Comparison of ENCODE assay signal across 23 cellular contexts in the genomic region with DNA sequence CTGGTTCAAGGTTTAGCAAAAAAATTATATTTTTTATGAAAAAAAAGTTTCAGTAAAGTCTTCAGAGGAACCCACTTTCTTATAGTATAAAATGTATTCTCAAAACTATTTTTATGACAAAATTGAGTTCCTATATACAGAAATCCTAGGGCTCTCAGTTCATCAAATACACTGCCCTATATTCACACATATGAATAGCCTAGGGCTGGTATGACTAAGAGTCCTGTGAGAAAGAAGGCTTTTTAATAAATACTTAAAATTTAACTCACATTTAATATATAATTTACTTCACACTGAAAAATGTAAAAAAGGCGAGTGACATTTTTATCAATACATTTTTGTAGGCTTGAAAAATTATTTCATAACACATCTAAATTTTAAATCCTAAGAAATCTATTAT.
"Had no signal": no experiment of that assay in that cellular context is flagged by ENCODE, and none has a peak within 500 bp of the region (broad histone marks: within the 10 kb centered on the region; RNA-seq: fewer than 3 reads in every experiment).

No MANE protein-coding gene starts in this region.

- H3K4me1 ChIP-seq: suprapubic skin, upper lobe of right lung had no signal

- FAIRE-seq: urothelium cell line had no signal

- H3K9me3 ChIP-seq: left ventricle myocardium inferior, neutrophil, spleen, suprapubic skin, thoracic aorta, tibial artery, upper lobe of right lung had no signal

- DNase-seq: islet precursor cell; left ventricle myocardium inferior; mesendoderm; naive B cell; natural killer cell; nephron progenitor cell; occipital lobe; right cardiac atrium; spleen; stimulated activated CD4-positive, alpha-beta T cell treated with anti-CD3 and anti-CD28 coated beads, Interleukin-4, amount 100 ng/mL, for 24 hours; stimulated activated naive CD4-positive, alpha-beta T cell; tibial artery; trophoblast cell; upper lobe of right lung had no signal

- H3K27ac ChIP-seq: neural progenitor cell, neutrophil, skin epidermis, spleen, suprapubic skin, thoracic aorta, tibial artery, upper lobe of right lung had no signal

- H3K4me3 ChIP-seq: left ventricle myocardium inferior, lung, neural progenitor cell, skin epidermis, spleen, suprapubic skin, thoracic aorta, tibial artery, upper lobe of right lung had no signal

- ATAC-seq: natural killer cell; right cardiac atrium; sciatic nerve; stimulated activated effector memory CD8-positive, alpha-beta T cell treated with anti-CD3 and anti-CD28 coated beads, Interleukin-12 subunit alpha, Interleukin-12 subunit beta, amount 100 ng/mL, for 72 hours; upper lobe of right lung had no signal

- H3K27me3 ChIP-seq: neural progenitor cell, neutrophil, spleen, suprapubic skin, tibial artery, upper lobe of right lung had no signal
